14 cellular contexts compared by ENCODE assay signal in genomic region chr13:98473135-98473791, GRCh38.
DNase-seq lines count a peak whose midpoint lies in the region; ATAC-seq and TF ChIP-seq lines count a peak whose summit lies in the region.
"Had no signal": no experiment of that assay in that cellular context is flagged by ENCODE, and none has a peak within 500 bp of the region (broad histone marks: within the 10 kb centered on the region; RNA-seq: fewer than 3 reads in every experiment).

No MANE protein-coding gene starts in this region.

- no peak for TF ChIP-seq EP300 in stomach (IDR thresholded peaks at IDR 0.05)

- TF ChIP-seq CTCF in left lung (IDR thresholded peaks at IDR 0.05), result no peak
- no peak for TF ChIP-seq CTCF in stomach (IDR thresholded peaks at IDR 0.05)

- 36 to 49% (median 39%) methylated on average over 5 of the region's 5 CpGs for WGBS in stomach, 5 donors

- DNase-seq in Right ventricle myocardium inferior (ENCODE audit: missing footprints) (no peak), cardiac septum (ENCODE audit: low spot score) (no peak), left lung (no peak), stomach (no peak), NCI-H1694 (lab: John Stamatoyannopoulos, UW) (no peak), GDM1 (lab: John Stamatoyannopoulos, UW) (no peak), GM19238 (ENCODE audit: insufficient read length, low spot score) (no peak)
- DNase-seq in activated naive CD8-positive, alpha-beta T cell treated with anti-CD3 and anti-CD28 coated beads, Interleukin-2, amount 10 ng/mL, durations not matched to agents 7 days and 5 days, result no peak
- DNase-seq: AML-193, gastrocnemius medialis, islet precursor cell, NCI-H2171, SHP77 treated with DMSO at 0.1 percent for 48 hours had no signal

- no peak overlapping the region for H3K27ac ChIP-seq in left lung
- peak overlapping the region; percentile 15 to 62 (median 58) for H3K27ac ChIP-seq in stomach
- H3K27ac ChIP-seq: gastrocnemius medialis had no signal

- no peaks in the 10 kb centered on the region for H3K27me3 Mint-ChIP-seq in activated naive CD8-positive, alpha-beta T cell treated with anti-CD3 and anti-CD28 coated beads, Interleukin-2, amount 10 ng/mL, durations not matched to agents 7 days and 5 days
- H3K27me3 Mint-ChIP-seq: brain had no signal

- H3K27ac Mint-ChIP-seq in activated naive CD8-positive, alpha-beta T cell treated with anti-CD3 and anti-CD28 coated beads, Interleukin-2, amount 10 ng/mL, durations not matched to agents 7 days and 5 days, result peak overlapping the region; percentile 75

- peaks cover 54% of the 10 kb centered on the region for H3K36me3 Mint-ChIP-seq in activated naive CD8-positive, alpha-beta T cell treated with anti-CD3 and anti-CD28 coated beads, Interleukin-2, amount 10 ng/mL, durations not matched to agents 7 days and 5 days

- H3K4me3 ChIP-seq in left lung, result no peak overlapping the region
- no peak overlapping the region for H3K4me3 ChIP-seq in stomach
- H3K4me3 ChIP-seq: gastrocnemius medialis had no signal

- intact Hi-C loops in Right ventricle myocardium inferior (cut with DNase I) (no loop called here), cardiac septum (cut with DNase I) (no loop called here), left lung (cut with DNase I) (loop anchor here in 1 of 2 donors (10.0 kb wide), 1 partner anchor 102 kb away; the partner anchor contains the start of gene STK24), stomach (cut with DNase I; ENCODE audit: low total_unique reads) (no loop called here)

- H3K9me3 ChIP-seq in left lung, result no peaks in the 10 kb centered on the region
- no peaks in the 10 kb centered on the region for H3K9me3 ChIP-seq in stomach
- H3K9me3 ChIP-seq: gastrocnemius medialis had no signal

- no peak overlapping the region for H3K4me3 Mint-ChIP-seq in activated naive CD8-positive, alpha-beta T cell treated with anti-CD3 and anti-CD28 coated beads, Interleukin-2, amount 10 ng/mL, durations not matched to agents 7 days and 5 days
- H3K4me3 Mint-ChIP-seq: brain had no signal

- TF ChIP-seq POLR2A in stomach (IDR thresholded peaks at IDR 0.05), result no peak

- H3K27me3 ChIP-seq in left lung (no peaks in the 10 kb centered on the region), stomach (no peaks in the 10 kb centered on the region)
- H3K27me3 ChIP-seq: gastrocnemius medialis had no signal

- H3K4me1 Mint-ChIP-seq in activated naive CD8-positive, alpha-beta T cell treated with anti-CD3 and anti-CD28 coated beads, Interleukin-2, amount 10 ng/mL, durations not matched to agents 7 days and 5 days, result peaks cover 33% of the 10 kb centered on the region

- H3K9me3 Mint-ChIP-seq in activated naive CD8-positive, alpha-beta T cell treated with anti-CD3 and anti-CD28 coated beads, Interleukin-2, amount 10 ng/mL, durations not matched to agents 7 days and 5 days, result peaks cover 4% of the 10 kb centered on the region
- H3K9me3 Mint-ChIP-seq: brain had no signal

- POLR2A ChIA-PET in activated naive CD8-positive, alpha-beta T cell treated with anti-CD3 and anti-CD28 coated beads, Interleukin-2, amount 10 ng/mL, durations not matched to agents 7 days and 5 days (lab: Charles Lee), result interaction anchor here (0.5 kb wide), 1 partner anchor 86 kb away, joined by 5 read pairs; no protein-coding TSS in a partner anchor

- H3K36me3 ChIP-seq in left lung (peaks cover 0 to 51% of the 10 kb centered on the region in 2 donors), stomach (peaks cover 15 to 67% (median 50%) of the 10 kb centered on the region in 4 donors)

- H3K4me1 ChIP-seq in left lung (peaks cover 6 to 45% of the 10 kb centered on the region in 2 donors), stomach (peaks cover 28 to 73% (median 58%) of the 10 kb centered on the region in 4 donors)

- ATAC-seq in Right ventricle myocardium inferior (peak; percentile 49), left lung (peak; percentile 18)
- no peak for ATAC-seq in activated naive CD8-positive, alpha-beta T cell treated with anti-CD3 and anti-CD28 coated beads, Interleukin-2, amount 10 ng/mL, durations not matched to agents 7 days and 5 days (ENCODE audit: low read depth)
- ATAC-seq: gastrocnemius medialis had no signal

Comparison
In these comparisons a context has a peak if more than half of its experiments do, and no peak if none do; other contexts are left out.
1. H3K27ac ChIP-seq: peak in stomach (5 of 5); none in left lung (0 of 2).